Comparison of ENCODE assay signal across 8 cellular contexts in the genomic region with DNA sequence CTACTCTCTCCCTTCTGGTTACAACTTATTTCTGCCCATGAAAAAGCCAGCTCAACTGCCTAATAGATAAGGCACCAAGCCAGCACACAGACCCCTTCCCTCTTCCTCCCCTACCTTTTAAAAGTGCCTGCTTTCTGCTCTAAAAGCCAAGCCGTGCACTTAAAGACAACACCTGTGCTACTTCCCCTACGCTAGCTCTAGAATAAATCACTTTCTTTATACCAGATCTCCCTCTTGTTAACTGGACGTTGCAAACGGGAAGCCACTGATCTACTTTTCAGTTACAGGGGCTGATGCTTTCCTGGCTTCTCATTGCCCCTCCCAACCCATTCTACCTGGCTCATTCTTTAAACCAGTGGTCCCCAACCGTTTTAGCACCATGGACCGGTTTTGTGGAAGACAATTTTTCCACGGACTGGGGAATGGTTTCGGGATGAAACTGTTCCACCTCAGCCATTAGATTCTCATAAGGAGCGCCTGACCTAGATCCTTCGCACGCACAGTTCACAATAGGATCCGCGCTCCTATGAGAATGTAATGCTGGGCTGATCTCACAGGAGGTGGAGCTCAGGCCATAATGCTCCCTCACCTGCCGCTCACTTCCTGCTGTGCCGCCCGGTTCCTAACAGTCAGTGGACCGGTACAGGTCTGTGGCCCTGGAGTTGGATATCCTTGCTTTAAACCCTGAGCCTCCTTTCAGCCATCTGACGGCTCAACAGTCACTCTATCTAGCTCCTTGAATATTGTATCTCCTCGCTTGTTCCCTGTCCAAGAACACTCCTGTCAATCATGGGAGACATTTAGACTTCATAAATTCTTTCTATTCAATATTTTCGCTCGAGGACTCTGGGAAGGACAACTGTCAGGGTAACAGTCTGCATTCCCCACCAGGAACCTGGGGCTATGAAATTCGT. TPM values are rescaled to one million over a fixed set of nuclear protein-coding genes. Genes with fewer than 3 reads are reported as not detected.
DNase-seq lines count a peak whose midpoint lies in the region; ATAC-seq and TF ChIP-seq lines count a peak whose summit lies in the region.

No MANE protein-coding gene starts in this region.

- H3K4me1 Mint-ChIP-seq in T-helper 17 cell (no peaks in the 10 kb centered on the region), mesothelial cell of epicardium (peaks cover 22% of the 10 kb centered on the region)

- peaks cover 9% of the 10 kb centered on the region for H3K9me3 Mint-ChIP-seq in mesothelial cell of epicardium

- DNase-seq in COLO668 (lab: John Stamatoyannopoulos, UW; ENCODE audit: unreplicated experiment) (peak; percentile 74), T-helper 17 cell (no peak), mesothelial cell of epicardium (ENCODE audit: low spot score in 2 of 2, unreplicated experiment in 2 of 2) (no peak), kidney glomerular epithelial cell (lab: John Stamatoyannopoulos, UW) (no peak), H4 (ENCODE audit: low spot score) (no peak)

- no peak overlapping the region for H3K27ac ChIP-seq in duodenal mucosa (ENCODE audit: low read depth, low read length)
- H3K27ac ChIP-seq in stomach smooth muscle (ENCODE audit: low read length): peak overlapping the region; percentile 41

- H3K4me3 ChIP-seq in duodenal mucosa (ENCODE audit: low read depth in 1 of 2, low read length in 2 of 2): peak overlapping the region; percentile 80 to 97
- H3K4me3 ChIP-seq in stomach smooth muscle (ENCODE audit: low read length in 2 of 2): peak overlapping the region; percentile 82 to 94

- H3K36me3 Mint-ChIP-seq in T-helper 17 cell (ENCODE audit: low read depth) (peaks cover 2% of the 10 kb centered on the region), mesothelial cell of epicardium (peaks cover 18% of the 10 kb centered on the region)

- H3K4me1 ChIP-seq in duodenal mucosa (ENCODE audit: control insufficient read depth in 1 of 2, insufficient read depth in 2 of 2, low read length in 2 of 2) (peaks cover 10 to 18% of the 10 kb centered on the region in 2 donors), stomach smooth muscle (ENCODE audit: control insufficient read depth, insufficient read depth, low read length) (peaks cover 15% of the 10 kb centered on the region)

- H3K36me3 ChIP-seq in duodenal mucosa (ENCODE audit: control insufficient read depth in 1 of 2, insufficient read depth in 2 of 2, low read length in 2 of 2) (peaks cover 4 to 11% of the 10 kb centered on the region in 2 donors), stomach smooth muscle (ENCODE audit: control insufficient read depth in 2 of 2, insufficient read depth in 2 of 2, low read length in 2 of 2) (peaks cover 4 to 5% of the 10 kb centered on the region in 2 donors)

- H3K27me3 Mint-ChIP-seq in T-helper 17 cell (peaks cover 5% of the 10 kb centered on the region), mesothelial cell of epicardium (ENCODE audit: low read depth) (peaks cover 27% of the 10 kb centered on the region)

- no peak for TF ChIP-seq CTCF in mesothelial cell of epicardium (IDR thresholded peaks at IDR 0.05; ENCODE audit: unreplicated experiment)

- H3K27ac Mint-ChIP-seq in T-helper 17 cell (peak overlapping the region; percentile 57), mesothelial cell of epicardium (peak overlapping the region; percentile 97)

- peaks cover 7% of the 10 kb centered on the region for H3K9me3 ChIP-seq in T-helper 17 cell (ENCODE audit: control insufficient read depth, low read length, poor library complexity, severe bottlenecking)
- H3K9me3 ChIP-seq in duodenal mucosa (ENCODE audit: control insufficient read depth in 1 of 2, low read length in 2 of 2): peaks cover 7 to 11% of the 10 kb centered on the region in 2 donors
- H3K9me3 ChIP-seq in stomach smooth muscle (ENCODE audit: control insufficient read depth in 2 of 2, low read length in 2 of 2): peaks cover 0 to 4% of the 10 kb centered on the region in 2 donors

- peak overlapping the region; percentile 88 for H3K4me3 Mint-ChIP-seq in T-helper 17 cell
- H3K4me3 Mint-ChIP-seq in mesothelial cell of epicardium: peak overlapping the region; percentile 99

- H3K9ac ChIP-seq in duodenal mucosa (ENCODE audit: low read depth in 1 of 2, low read length in 2 of 2) (peak overlapping the region in 1 of 2 donors; percentile 87), stomach smooth muscle (ENCODE audit: low read length in 2 of 2) (peak overlapping the region in 1 of 2 donors; percentile 60)

- H3K27me3 ChIP-seq in duodenal mucosa (ENCODE audit: control insufficient read depth in 1 of 2, insufficient read depth in 2 of 2, low read length in 2 of 2) (peaks cover 0 to 3% of the 10 kb centered on the region in 2 donors), stomach smooth muscle (ENCODE audit: control insufficient read depth in 1 of 2, insufficient read depth in 2 of 2, low read length in 2 of 2) (peaks cover 2 to 4% of the 10 kb centered on the region in 2 donors)

- ATAC-seq in HG03457 (IDR thresholded peaks at IDR 0.05; ENCODE audit: unreplicated experiment): peak; percentile 19
- peak; percentile 55 for ATAC-seq in T-helper 17 cell

RNA-seq across cellular contexts. Expression of a gene that starts 0.8 kb away (rescaled TPM):
- total RNA-seq in T-helper 17 cell: 1 to 10 TPM in 1 of 2 donors, under 1 TPM in 1; 0.47 to 1.3 TPM
- total RNA-seq in mesothelial cell of epicardium: 9.2 to 10.3 TPM (median 9.9 TPM) in 3 replicates
- total RNA-seq in H4 (2014; rRNA removed; shearing (Covaris generic)): 4.2 TPM in 2 replicates

RNA-seq across cellular contexts. Expression of a gene that starts 21.0 kb away (rescaled TPM):
- 1 to 10 TPM; 1.6 to 1.9 TPM for total RNA-seq in T-helper 17 cell
- 5.0 to 5.6 TPM (median 5.3 TPM) in 3 replicates for total RNA-seq in mesothelial cell of epicardium
- 1.1 and 1.8 TPM in 2 replicates for total RNA-seq in H4 (2014; rRNA removed; shearing (Covaris generic))

RNA-seq across cellular contexts. Expression of a gene that starts 25.8 kb away (rescaled TPM):
- total RNA-seq in T-helper 17 cell (1 to 10 TPM; 3.0 to 4.0 TPM), mesothelial cell of epicardium (7.6 to 8.1 TPM (median 7.8 TPM) in 3 replicates)
- total RNA-seq in H4 (2014; rRNA removed; shearing (Covaris generic)): 3.9 and 6.2 TPM in 2 replicates

RNA-seq across cellular contexts. Expression of a gene that starts 43.2 kb away (rescaled TPM):
- total RNA-seq in T-helper 17 cell (10 to 100 TPM; 30.6 to 34.8 TPM), mesothelial cell of epicardium (39.1 to 42.0 TPM (median 42.0 TPM) in 3 replicates)
- total RNA-seq in H4 (2014; rRNA removed; shearing (Covaris generic)): 4.7 and 6.0 TPM in 2 replicates

RNA-seq across cellular contexts. Expression of a gene that starts 48.2 kb away (rescaled TPM):
- total RNA-seq in T-helper 17 cell (1 to 10 TPM; 2.0 to 2.6 TPM), mesothelial cell of epicardium (4.0 to 4.5 TPM (median 4.5 TPM) in 3 replicates)
- 2.0 and 7.8 TPM in 2 replicates for total RNA-seq in H4 (2014; rRNA removed; shearing (Covaris generic))
